In the genomic region with DNA sequence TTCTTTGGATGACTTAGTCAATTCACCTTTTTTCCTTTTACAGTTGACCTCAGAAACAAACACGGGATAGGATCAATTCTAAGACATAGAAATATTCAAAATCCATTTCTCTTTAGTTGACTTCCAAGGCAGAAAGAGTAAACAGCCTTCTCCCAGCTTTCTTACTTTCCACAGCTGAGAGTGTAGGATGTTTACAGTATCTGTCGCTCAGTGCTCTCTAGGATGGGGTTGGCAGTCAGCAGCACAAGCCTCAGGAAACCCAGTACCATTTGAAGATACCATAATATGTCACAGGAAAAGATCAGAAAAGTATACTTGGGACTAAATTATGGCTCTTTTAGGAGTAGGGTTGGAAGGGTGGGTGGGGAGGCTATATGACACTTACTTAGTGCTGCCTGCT, we compare ENCODE assay signal across 25 cellular contexts.
DNase-seq lines count a peak whose midpoint lies in the region; ATAC-seq, FAIRE-seq and TF ChIP-seq lines count a peak whose summit lies in the region.
"Had no signal": no experiment of that assay in that cellular context is flagged by ENCODE, and none has a peak within 500 bp of the region (broad histone marks: within the 10 kb centered on the region; RNA-seq: fewer than 3 reads in every experiment).

No MANE protein-coding gene starts in this region.

- DNase-seq in A549 (ENCODE audit: low read depth in 1 of 2, low spot score in 1 of 2) (no peak), IMR-90 (peak; percentile 18), keratinocyte (ENCODE audit: low read depth, low spot score) (no peak), AG20443 (ENCODE audit: low spot score) (no peak), DMS114 treated with DMSO at 0.1 percent for 48 hours (lab: John Stamatoyannopoulos, UW; ENCODE audit: unreplicated experiment) (no peak), activated T-cell treated with anti-CD3 and anti-CD28 coated beads for 4 hours (no peak), HuH-7.5 (ENCODE audit: low spot score) (no peak)
- DNase-seq: 8988T; Caco-2; CD4-positive, CD25-positive, alpha-beta regulatory T cell; CD8-positive, alpha-beta T cell; DMS 273 treated with DMSO at 0.1 percent for 48 hours; DMS53; DMS79 treated with DMSO at 0.1 percent for 48 hours; GF-D8; H9 had no signal

- H3K4me2 ChIP-seq in A549 (peak overlapping the region; percentile 64), IMR-90 (ENCODE audit: low read depth, low read length) (no peak overlapping the region), keratinocyte (ENCODE audit: control insufficient read depth, extremely low read depth, insufficient read depth, low read depth, low read length) (no peak overlapping the region)
- H3K4me2 ChIP-seq: BLaER1, GM23338 had no signal

- no peak overlapping the region for H4K8ac ChIP-seq in IMR-90 (ENCODE audit: low read depth in 2 of 2, low read length in 2 of 2)

- no peak overlapping the region for H3K18ac ChIP-seq in IMR-90 (ENCODE audit: low read depth, low read length)

- no peak overlapping the region for H3K4me3 Mint-ChIP-seq in nephron
- H3K4me3 Mint-ChIP-seq: B cell; CD4-positive, CD25-positive, alpha-beta regulatory T cell; CD8-positive, alpha-beta T cell; GM23338; H9 had no signal

- TF ChIP-seq POLR2A in A549 (IDR thresholded peaks at IDR 0.05; ENCODE audit: low read length) (no peak), IMR-90 (IDR thresholded peaks at IDR 0.05; ENCODE audit: low read depth, low read length) (no peak)

- no peaks in the 10 kb centered on the region for H4K20me1 ChIP-seq in IMR-90 (ENCODE audit: insufficient read depth, low read length)
- H4K20me1 ChIP-seq in keratinocyte (ENCODE audit: control insufficient read depth, extremely low read depth, insufficient read depth, low read length): no peaks in the 10 kb centered on the region
- H4K20me1 ChIP-seq: BLaER1 had no signal

- no peak overlapping the region for H2BK5ac ChIP-seq in IMR-90 (ENCODE audit: low read depth, low read length, poor library complexity, severe bottlenecking)

- H2AK9ac ChIP-seq in IMR-90 (replicated peaks; ENCODE audit: low read depth, low read length, poor library complexity): no peak overlapping the region

- FAIRE-seq in A549 (lab: Jason Lieb, UNC): no peak
- FAIRE-seq in keratinocyte (lab: Jason Lieb, UNC): peak; percentile 39
- FAIRE-seq: D721Med, GM12892, GM19239 had no signal

- intact Hi-C loops in IMR-90 (cut with micrococcal nuclease): no loop called here

- peak overlapping the region; percentile 28 to 69; a peak in 2 of 6 replicates for H3K27ac ChIP-seq in A549
- H3K27ac ChIP-seq in IMR-90 (ENCODE audit: insufficient read depth, low read length): no peak overlapping the region
- no peak overlapping the region for H3K27ac ChIP-seq in keratinocyte (ENCODE audit: control insufficient read depth, insufficient read depth, low read length)
- H3K27ac ChIP-seq: BLaER1, C4-2B had no signal

- H2BK120ac ChIP-seq in IMR-90 (ENCODE audit: low read depth, low read length): no peak overlapping the region

- peaks cover 7% of the 10 kb centered on the region; the same call in 1 of the 2 replicates for H3K9me1 ChIP-seq in IMR-90 (ENCODE audit: insufficient read depth, low read length)
- no peaks in the 10 kb centered on the region for H3K9me1 ChIP-seq in keratinocyte (ENCODE audit: control insufficient read depth, extremely low read depth, insufficient read depth, low read length)

- no peak for TF ChIP-seq RAD21 in A549 (conservative IDR thresholded peaks at IDR 0.05 in 1 of 2, IDR thresholded peaks at IDR 0.05 in 1 of 2)
- no peak for TF ChIP-seq RAD21 in IMR-90 (IDR thresholded peaks at IDR 0.05; ENCODE audit: low read length)

- peaks cover 29% of the 10 kb centered on the region for H3K79me2 ChIP-seq in keratinocyte (ENCODE audit: control insufficient read depth, insufficient read depth, low read length)

- H3K36me3 ChIP-seq in IMR-90 (ENCODE audit: control insufficient read depth, insufficient read depth, low read length) (no peaks in the 10 kb centered on the region; the same call in 1 of the 2 replicates), keratinocyte (ENCODE audit: control insufficient read depth in 2 of 2, extremely low read depth in 1 of 2, insufficient read depth in 2 of 2, low read length in 2 of 2) (peaks cover 4 to 5% of the 10 kb centered on the region in 2 experiments)
- H3K36me3 ChIP-seq: BLaER1 had no signal

- H3K56ac ChIP-seq in IMR-90 (ENCODE audit: extremely low read depth, insufficient read depth, low read length): no peak overlapping the region

- no peak overlapping the region for H3K4ac ChIP-seq in IMR-90 (ENCODE audit: low read depth, low read length)

- H3K9me3 ChIP-seq in A549: no peaks in the 10 kb centered on the region
- H3K9me3 ChIP-seq in IMR-90 (ENCODE audit: control insufficient read depth, insufficient read depth, low read length): no peaks in the 10 kb centered on the region
- H3K9me3 ChIP-seq in keratinocyte (ENCODE audit: control insufficient read depth, low read depth, low read length): no peaks in the 10 kb centered on the region
- H3K9me3 ChIP-seq: Caco-2 had no signal

- H3K36me3 Mint-ChIP-seq in nephron (ENCODE audit: low read depth): peaks cover 62% of the 10 kb centered on the region
- H3K36me3 Mint-ChIP-seq: CD4-positive, CD25-positive, alpha-beta regulatory T cell; CD8-positive, alpha-beta T cell had no signal

- H4K91ac ChIP-seq in IMR-90 (ENCODE audit: insufficient read depth, low read depth, low read length): no peak overlapping the region

- peaks cover 59% of the 10 kb centered on the region for H3K4me1 ChIP-seq in A549
- no peaks in the 10 kb centered on the region for H3K4me1 ChIP-seq in IMR-90 (ENCODE audit: control insufficient read depth, insufficient read depth, low read length)
- H3K4me1 ChIP-seq in keratinocyte (ENCODE audit: control insufficient read depth, extremely low read depth, insufficient read depth, low read length): peaks cover 4% of the 10 kb centered on the region
- H3K4me1 ChIP-seq: Caco-2 had no signal

- no TSS peak for BruUV-seq in IMR-90 (replicated peaks; lab: Mats Ljungman, UMichigan)

- H3K27me3 ChIP-seq in IMR-90 (ENCODE audit: control insufficient read depth, insufficient read depth, low read length) (no peaks in the 10 kb centered on the region), keratinocyte (ENCODE audit: control insufficient read depth, extremely low read depth, insufficient read depth, low read length) (no peaks in the 10 kb centered on the region)
- H3K27me3 ChIP-seq: BLaER1 had no signal

- CTCF ChIA-PET in A549 (lab: Yijun Ruan, JAX) (interaction anchor here (1.3 kb wide), 1 partner anchor 106 kb away, joined by 4 read pairs; no protein-coding TSS in a partner anchor), IMR-90 (lab: Yijun Ruan, JAX) (interaction anchor here (1.0 kb wide), 1 partner anchor 186 kb away, joined by 3 read pairs; no protein-coding TSS in a partner anchor)

- dilution Hi-C loops in IMR-90 (cut with HindIII; ENCODE audit: low sequenced_read_pairs, unreplicated experiment): no loop called here
- dilution Hi-C loops in keratinocyte (cut with MboI; ENCODE audit: extremely low pct_ligation_motif_present, low sequenced_read_pairs): no loop called here

- no peak overlapping the region for H2BK20ac ChIP-seq in IMR-90 (ENCODE audit: low read depth, low read length)

- ATAC-seq in A549: peak in 1 of 2 experiments; percentile 45; a peak in 2 of 6 replicates
- ATAC-seq in IMR-90 (ENCODE audit: low read depth): peak; percentile 59; the same call in 1 of the 2 replicates
- ATAC-seq: CD8-positive, alpha-beta T cell; GM23338; HCT116 had no signal

- H3K27me3 Mint-ChIP-seq in nephron (ENCODE audit: low read depth): no peaks in the 10 kb centered on the region
- H3K27me3 Mint-ChIP-seq: CD4-positive, CD25-positive, alpha-beta regulatory T cell had no signal

- no peaks in the 10 kb centered on the region for H3K4me1 Mint-ChIP-seq in nephron
- H3K4me1 Mint-ChIP-seq: B cell; CD4-positive, CD25-positive, alpha-beta regulatory T cell; GM23338; H9 had no signal

- no peak for TF ChIP-seq EP300 in A549 (IDR thresholded peaks at IDR 0.05)

- in situ Hi-C loops in IMR-90 (cut with MboI; ENCODE audit: low sequenced_read_pairs): loop anchor here (25.0 kb wide), 1 partner anchor 710 kb away; no protein-coding TSS in a partner anchor

- H3K9ac ChIP-seq in IMR-90 (ENCODE audit: low read depth, low read length) (no peak overlapping the region), keratinocyte (ENCODE audit: control insufficient read depth, extremely low read depth, insufficient read depth, low read length) (no peak overlapping the region)
- H3K9ac ChIP-seq: BLaER1 had no signal

- H2BK15ac ChIP-seq in IMR-90 (ENCODE audit: low read depth, low read length): no peak overlapping the region

- no peak overlapping the region for H2AK5ac ChIP-seq in IMR-90 (ENCODE audit: low read depth, low read length)

- peaks cover 11 to 34% of the 10 kb centered on the region in 2 experiments for H3K79me1 ChIP-seq in IMR-90 (ENCODE audit: low read depth in 1 of 2, low read length in 2 of 2)

- 92% methylated on average over 2 of the region's 2 CpGs for WGBS in A549 (ENCODE audit: missing lambda C conversion rate)
- WGBS in IMR-90 (ENCODE audit: extremely low coverage in 2 of 2, insufficient read length in 1 of 2), 2 experiments: no CpG with 5 or more reads among the region's 2 CpGs

- no peak overlapping the region for H3K23ac ChIP-seq in IMR-90 (ENCODE audit: low read depth, low read length)

- POLR2A ChIA-PET in A549 (lab: Yijun Ruan, JAX): no interaction called here
- POLR2A ChIA-PET in IMR-90 (lab: Charles Lee; ENCODE audit: unreplicated experiment): no interaction called here

- H4K5ac ChIP-seq in IMR-90 (ENCODE audit: low read depth, low read length): no peak overlapping the region

- peaks cover 7% of the 10 kb centered on the region for H3K9me3 Mint-ChIP-seq in nephron
- H3K9me3 Mint-ChIP-seq: CD8-positive, alpha-beta T cell had no signal

- TF ChIP-seq CTCF in A549 (IDR thresholded peaks at IDR 0.05): no peak
- no peak for TF ChIP-seq CTCF in IMR-90 (conservative IDR thresholded peaks at IDR 0.05; ENCODE audit: low read depth, low read length)
- TF ChIP-seq CTCF in keratinocyte (optimal IDR thresholded peaks at IDR 0.05 in 1 of 3, IDR thresholded peaks at IDR 0.05 in 1 of 3, conservative IDR thresholded peaks at IDR 0.05 in 1 of 3; ENCODE audit: extremely low read depth in 1 of 3, insufficient read depth in 2 of 3, low read length in 3 of 3): no peak
- TF ChIP-seq CTCF in nephron (IDR thresholded peaks at IDR 0.05; ENCODE audit: unreplicated experiment in 3 of 3): no peak

- H2AFZ ChIP-seq in IMR-90 (replicated peaks; ENCODE audit: low read length, poor library complexity) (no peak overlapping the region), keratinocyte (ENCODE audit: control insufficient read depth, low read length) (no peak overlapping the region)
- H2AFZ ChIP-seq: GM23338 had no signal

- no peak overlapping the region for H3K14ac ChIP-seq in IMR-90 (replicated peaks; ENCODE audit: low read depth, low read length)

- H3K27ac Mint-ChIP-seq in nephron: peak overlapping the region in 2 of 3 experiments; percentile 38 to 53
- H3K27ac Mint-ChIP-seq: B cell; CD4-positive, CD25-positive, alpha-beta regulatory T cell; CD8-positive, alpha-beta T cell; GM23338; H9 had no signal

- no peak overlapping the region for H3K4me3 ChIP-seq in A549
- H3K4me3 ChIP-seq in IMR-90 (ENCODE audit: insufficient read depth, low read depth, low read length): no peak overlapping the region
- H3K4me3 ChIP-seq in keratinocyte (ENCODE audit: control insufficient read depth in 2 of 3, extremely low read depth in 1 of 3, insufficient read depth in 2 of 3, low read depth in 1 of 3, low read length in 3 of 3): no peak overlapping the region
- H3K4me3 ChIP-seq: BLaER1, GM23338 had no signal

Comparison
In these comparisons a context has a peak if more than half of its experiments do, and no peak if none do; other contexts are left out.
1. H3K27ac ChIP-seq: peak in A549 (2 of 2); none in IMR-90 (single experiment) and keratinocyte (single experiment).